16 cellular contexts compared by ENCODE assay signal in genomic region chr3:36525115-36525711, GRCh38.
DNase-seq lines count a peak whose midpoint lies in the region; ATAC-seq, FAIRE-seq and TF ChIP-seq lines count a peak whose summit lies in the region.
"Had no signal": no experiment of that assay in that cellular context is flagged by ENCODE, and none has a peak within 500 bp of the region (broad histone marks: within the 10 kb centered on the region; RNA-seq: fewer than 3 reads in every experiment).

No MANE protein-coding gene starts in this region.

- no peaks in the 10 kb centered on the region for H3K9me2 ChIP-seq in hepatocyte (replicated peaks; ENCODE audit: insufficient read depth)

- H3K9me3 ChIP-seq in A549 (no peaks in the 10 kb centered on the region), hepatocyte (ENCODE audit: low read depth) (no peaks in the 10 kb centered on the region)

- H3K4me1 Mint-ChIP-seq in HFFc6 (ENCODE audit: low read depth) (no peaks in the 10 kb centered on the region; the same call in 1 of the 2 replicates), brain (peaks cover 12% of the 10 kb centered on the region)
- H3K4me1 Mint-ChIP-seq: activated naive CD4-positive, alpha-beta T cell treated with anti-CD3 and anti-CD28 coated beads, Interleukin-2, amount 10 ng/mL, durations not matched to agents 7 days and 5 days had no signal

- no peak for TF ChIP-seq EP300 in A549 (IDR thresholded peaks at IDR 0.05)

- H3K27me3 Mint-ChIP-seq in HFFc6 (ENCODE audit: insufficient read depth) (no peaks in the 10 kb centered on the region), brain (peaks cover 3% of the 10 kb centered on the region)
- H3K27me3 Mint-ChIP-seq: activated naive CD4-positive, alpha-beta T cell treated with anti-CD3 and anti-CD28 coated beads, Interleukin-2, amount 10 ng/mL, durations not matched to agents 7 days and 5 days; dendritic cell treated with granulocyte-macrophage colony-stimulating factor and Interleukin-4, amounts not matched to agents 40 ng/mL and 50 ng/mL, for 4 days; type B pancreatic cell had no signal

- H3K9me3 Mint-ChIP-seq in HFFc6 (no peaks in the 10 kb centered on the region; the same call in 1 of the 2 replicates), brain (no peaks in the 10 kb centered on the region)
- H3K9me3 Mint-ChIP-seq: activated naive CD4-positive, alpha-beta T cell treated with anti-CD3 and anti-CD28 coated beads, Interleukin-2, amount 10 ng/mL, durations not matched to agents 7 days and 5 days; dendritic cell treated with granulocyte-macrophage colony-stimulating factor and Interleukin-4, amounts not matched to agents 40 ng/mL and 50 ng/mL, for 4 days; type B pancreatic cell had no signal

- FAIRE-seq in A549 (lab: Jason Lieb, UNC), result no peak
- FAIRE-seq: G401.6 had no signal

- WGBS in A549 (ENCODE audit: missing lambda C conversion rate), result 0% methylated on average over 1 of the region's 1 CpG
- 11% methylated on average over 1 of the region's 1 CpG for WGBS in hepatocyte (ENCODE audit: low lambda C conversion rate, missing lambda C conversion rate)

- no peak for TF ChIP-seq RAD21 in A549 (conservative IDR thresholded peaks at IDR 0.05 in 1 of 2, IDR thresholded peaks at IDR 0.05 in 1 of 2)

- DNase-seq in A549 (ENCODE audit: low read depth in 1 of 2, low spot score in 1 of 2) (peak; percentile 12 to 54), HFFc6 (peak; percentile 27), hepatocyte (ENCODE audit: low spot score) (peak; percentile 15), RKO (ENCODE audit: low spot score) (no peak), NCI-H2171 treated with DMSO at 0.1 percent for 48 hours (lab: John Stamatoyannopoulos, UW) (no peak)
- DNase-seq: activated CD8-positive, alpha-beta memory T cell treated with anti-CD3 and anti-CD28 coated beads for 24 hours; activated naive CD4-positive, alpha-beta T cell treated with anti-CD3 and anti-CD28 coated beads, Interleukin-2, amount 10 ng/mL, durations not matched to agents 7 days and 5 days; AML-193; NCI-H1694; T-helper 2 cell had no signal

- no peak overlapping the region for H2AFZ ChIP-seq in hepatocyte

- POLR2A ChIA-PET in A549 (lab: Yijun Ruan, JAX), result interaction anchor here (0.6 kb wide), 1 partner anchor 31 kb away, joined by 4 read pairs; no protein-coding TSS in a partner anchor

- H3K4me3 ChIP-seq in A549 (no peak overlapping the region), hepatocyte (no peak overlapping the region)

- no peaks in the 10 kb centered on the region for H3K36me3 ChIP-seq in hepatocyte (replicated peaks; ENCODE audit: insufficient read depth, low read depth)

- ATAC-seq in A549 (peak; percentile 89 to 94), GM21367 (IDR thresholded peaks at IDR 0.05; ENCODE audit: unreplicated experiment) (no peak), HG03159 (IDR thresholded peaks at IDR 0.05; ENCODE audit: unreplicated experiment) (no peak)

- no peak for TF ChIP-seq POLR2A in A549 (IDR thresholded peaks at IDR 0.05; ENCODE audit: low read length)

- H3K27ac ChIP-seq in A549 (peak overlapping the region; percentile 37 to 54; a peak in 5 of 6 replicates), hepatocyte (no peak overlapping the region)

- H3K4me1 ChIP-seq in A549 (peaks cover 21% of the 10 kb centered on the region), hepatocyte (ENCODE audit: insufficient read depth) (peaks cover 4% of the 10 kb centered on the region)

- H3K27me3 ChIP-seq in hepatocyte, result no peaks in the 10 kb centered on the region

- no peak overlapping the region for H3K4me3 Mint-ChIP-seq in HFFc6
- H3K4me3 Mint-ChIP-seq in brain, result peak overlapping the region in 1 of 5 experiments; percentile 16
- H3K4me3 Mint-ChIP-seq: activated naive CD4-positive, alpha-beta T cell treated with anti-CD3 and anti-CD28 coated beads, Interleukin-2, amount 10 ng/mL, durations not matched to agents 7 days and 5 days; dendritic cell treated with granulocyte-macrophage colony-stimulating factor and Interleukin-4, amounts not matched to agents 40 ng/mL and 50 ng/mL, for 4 days; type B pancreatic cell had no signal

- H3K27ac Mint-ChIP-seq in HFFc6, result no peak overlapping the region
- H3K27ac Mint-ChIP-seq in brain, result peak overlapping the region in 3 of 5 experiments; percentile 78 to 93 (median 85)
- H3K27ac Mint-ChIP-seq: activated naive CD4-positive, alpha-beta T cell treated with anti-CD3 and anti-CD28 coated beads, Interleukin-2, amount 10 ng/mL, durations not matched to agents 7 days and 5 days; dendritic cell treated with granulocyte-macrophage colony-stimulating factor and Interleukin-4, amounts not matched to agents 40 ng/mL and 50 ng/mL, for 4 days; type B pancreatic cell had no signal

- no peak for TF ChIP-seq CTCF in A549 (IDR thresholded peaks at IDR 0.05)
- TF ChIP-seq CTCF in HFFc6 (IDR thresholded peaks at IDR 0.05), result no peak
- TF ChIP-seq CTCF in brain (conservative IDR thresholded peaks at IDR 0.05), result no peak
- no peak for TF ChIP-seq CTCF in hepatocyte (IDR thresholded peaks at IDR 0.05; ENCODE audit: poor library complexity)

- H3K36me3 Mint-ChIP-seq in HFFc6 (ENCODE audit: low read depth) (no peaks in the 10 kb centered on the region), brain (no peaks in the 10 kb centered on the region)
- H3K36me3 Mint-ChIP-seq: activated naive CD4-positive, alpha-beta T cell treated with anti-CD3 and anti-CD28 coated beads, Interleukin-2, amount 10 ng/mL, durations not matched to agents 7 days and 5 days; type B pancreatic cell had no signal

- H3K79me2 ChIP-seq in hepatocyte, result no peaks in the 10 kb centered on the region

- H3K4me2 ChIP-seq in A549 (peak overlapping the region; percentile 75), hepatocyte (no peak overlapping the region)

- CTCF ChIA-PET in A549 (lab: Yijun Ruan, JAX), result interaction anchor here (0.6 kb wide), 1 partner anchor 296 kb away, joined by 3 read pairs; no protein-coding TSS in a partner anchor

- H4K20me1 ChIP-seq in hepatocyte (ENCODE audit: insufficient read depth, poor library complexity, severe bottlenecking), result no peaks in the 10 kb centered on the region

TF ChIP-seq in A549, 52 proteins besides CTCF, POLR2A, EP300 and RAD21:
- peak; percentile 46 for TF ChIP-seq MAFK (IDR thresholded peaks at IDR 0.05; ENCODE audit: partially characterized antibody)
- TF ChIP-seq HES2 (IDR thresholded peaks at IDR 0.05), result no peak

Comparison
In these comparisons a context has a peak if more than half of its experiments do, and no peak if none do; other contexts are left out.
1. ATAC-seq: peak in A549 (2 of 2); none in GM21367 (single experiment) and HG03159 (single experiment).
2. DNase-seq: peak in A549 (2 of 2), HFFc6 (single experiment) and hepatocyte (single experiment); none in RKO (single experiment) and NCI-H2171 treated with DMSO at 0.1 percent for 48 hours (single experiment).